ENCODE assay signal across 1 cellular context in the genomic region with DNA sequence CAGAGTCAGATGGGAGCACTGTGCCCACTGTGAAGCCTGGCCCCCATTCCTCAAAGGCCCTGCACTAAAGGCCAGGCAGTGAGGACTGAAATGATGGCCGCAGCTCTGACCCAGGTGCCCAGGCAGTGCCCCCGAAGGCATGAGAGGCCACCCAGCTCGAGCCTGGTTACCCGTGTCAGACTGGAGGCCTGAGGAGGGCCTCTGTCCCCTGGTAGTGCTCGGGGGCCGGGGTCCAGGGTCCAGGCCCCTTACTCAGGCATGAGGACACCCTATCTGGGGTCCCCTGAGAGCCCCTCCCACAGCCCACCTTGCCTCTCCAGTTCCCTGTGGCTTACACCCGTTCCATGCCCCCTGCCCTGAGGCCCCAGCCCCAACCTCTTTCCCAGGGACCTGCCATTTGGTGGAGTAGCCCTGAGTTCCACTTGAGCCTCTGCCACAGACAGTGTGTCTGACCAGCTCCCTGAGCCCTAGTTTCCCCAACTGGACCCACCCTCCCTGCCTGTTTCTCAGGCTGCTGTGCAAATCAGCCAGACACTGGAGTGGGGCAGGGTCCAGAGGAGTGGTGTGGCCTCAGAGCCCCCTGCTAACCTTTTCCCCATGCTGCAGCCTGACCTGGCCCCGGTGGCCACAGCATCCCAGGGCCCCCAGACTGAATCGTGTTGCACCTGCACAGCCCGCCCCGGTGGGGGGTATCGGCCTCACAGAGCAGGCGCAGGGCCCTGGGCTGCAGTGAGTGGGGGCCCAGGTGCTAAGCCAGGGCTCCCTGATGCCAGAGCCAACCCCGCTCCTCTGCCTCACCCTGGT.
TF ChIP-seq lines count a peak whose summit lies in the region.

No MANE protein-coding gene starts in this region.

TF ChIP-seq in HEK293, 187 proteins besides CTCF, POLR2A, EP300 and RAD21 (continued from another document):
- TF ChIP-seq, protein P1, sequence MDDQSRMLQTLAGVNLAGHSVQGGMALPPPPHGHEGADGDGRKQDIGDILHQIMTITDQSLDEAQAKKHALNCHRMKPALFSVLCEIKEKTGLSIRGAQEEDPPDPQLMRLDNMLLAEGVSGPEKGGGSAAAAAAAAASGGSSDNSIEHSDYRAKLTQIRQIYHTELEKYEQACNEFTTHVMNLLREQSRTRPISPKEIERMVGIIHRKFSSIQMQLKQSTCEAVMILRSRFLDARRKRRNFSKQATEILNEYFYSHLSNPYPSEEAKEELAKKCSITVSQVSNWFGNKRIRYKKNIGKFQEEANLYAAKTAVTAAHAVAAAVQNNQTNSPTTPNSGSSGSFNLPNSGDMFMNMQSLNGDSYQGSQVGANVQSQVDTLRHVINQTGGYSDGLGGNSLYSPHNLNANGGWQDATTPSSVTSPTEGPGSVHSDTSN (CRISPR knock-in tag; IDR thresholded peaks at IDR 0.05), result no peak
- TF ChIP-seq ZNF624 (tag by site-specific recombination; IDR thresholded peaks at IDR 0.05) (no peak), ZBTB8A (tag by site-specific recombination; IDR thresholded peaks at IDR 0.05) (no peak), ZNF174 (tag by site-specific recombination; IDR thresholded peaks at IDR 0.05) (no peak), ZNF10 (tag by site-specific recombination; IDR thresholded peaks at IDR 0.05) (no peak), ZNF157 (tag by site-specific recombination; IDR thresholded peaks at IDR 0.05) (no peak)
- TF ChIP-seq, protein P2, sequence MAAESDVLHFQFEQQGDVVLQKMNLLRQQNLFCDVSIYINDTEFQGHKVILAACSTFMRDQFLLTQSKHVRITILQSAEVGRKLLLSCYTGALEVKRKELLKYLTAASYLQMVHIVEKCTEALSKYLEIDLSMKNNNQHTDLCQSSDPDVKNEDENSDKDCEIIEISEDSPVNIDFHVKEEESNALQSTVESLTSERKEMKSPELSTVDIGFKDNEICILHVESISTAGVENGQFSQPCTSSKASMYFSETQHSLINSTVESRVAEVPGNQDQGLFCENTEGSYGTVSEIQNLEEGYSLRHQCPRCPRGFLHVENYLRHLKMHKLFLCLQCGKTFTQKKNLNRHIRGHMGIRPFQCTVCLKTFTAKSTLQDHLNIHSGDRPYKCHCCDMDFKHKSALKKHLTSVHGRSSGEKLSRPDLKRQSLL (tag by site-specific recombination; IDR thresholded peaks at IDR 0.05), result no peak
- TF ChIP-seq, protein P3, sequence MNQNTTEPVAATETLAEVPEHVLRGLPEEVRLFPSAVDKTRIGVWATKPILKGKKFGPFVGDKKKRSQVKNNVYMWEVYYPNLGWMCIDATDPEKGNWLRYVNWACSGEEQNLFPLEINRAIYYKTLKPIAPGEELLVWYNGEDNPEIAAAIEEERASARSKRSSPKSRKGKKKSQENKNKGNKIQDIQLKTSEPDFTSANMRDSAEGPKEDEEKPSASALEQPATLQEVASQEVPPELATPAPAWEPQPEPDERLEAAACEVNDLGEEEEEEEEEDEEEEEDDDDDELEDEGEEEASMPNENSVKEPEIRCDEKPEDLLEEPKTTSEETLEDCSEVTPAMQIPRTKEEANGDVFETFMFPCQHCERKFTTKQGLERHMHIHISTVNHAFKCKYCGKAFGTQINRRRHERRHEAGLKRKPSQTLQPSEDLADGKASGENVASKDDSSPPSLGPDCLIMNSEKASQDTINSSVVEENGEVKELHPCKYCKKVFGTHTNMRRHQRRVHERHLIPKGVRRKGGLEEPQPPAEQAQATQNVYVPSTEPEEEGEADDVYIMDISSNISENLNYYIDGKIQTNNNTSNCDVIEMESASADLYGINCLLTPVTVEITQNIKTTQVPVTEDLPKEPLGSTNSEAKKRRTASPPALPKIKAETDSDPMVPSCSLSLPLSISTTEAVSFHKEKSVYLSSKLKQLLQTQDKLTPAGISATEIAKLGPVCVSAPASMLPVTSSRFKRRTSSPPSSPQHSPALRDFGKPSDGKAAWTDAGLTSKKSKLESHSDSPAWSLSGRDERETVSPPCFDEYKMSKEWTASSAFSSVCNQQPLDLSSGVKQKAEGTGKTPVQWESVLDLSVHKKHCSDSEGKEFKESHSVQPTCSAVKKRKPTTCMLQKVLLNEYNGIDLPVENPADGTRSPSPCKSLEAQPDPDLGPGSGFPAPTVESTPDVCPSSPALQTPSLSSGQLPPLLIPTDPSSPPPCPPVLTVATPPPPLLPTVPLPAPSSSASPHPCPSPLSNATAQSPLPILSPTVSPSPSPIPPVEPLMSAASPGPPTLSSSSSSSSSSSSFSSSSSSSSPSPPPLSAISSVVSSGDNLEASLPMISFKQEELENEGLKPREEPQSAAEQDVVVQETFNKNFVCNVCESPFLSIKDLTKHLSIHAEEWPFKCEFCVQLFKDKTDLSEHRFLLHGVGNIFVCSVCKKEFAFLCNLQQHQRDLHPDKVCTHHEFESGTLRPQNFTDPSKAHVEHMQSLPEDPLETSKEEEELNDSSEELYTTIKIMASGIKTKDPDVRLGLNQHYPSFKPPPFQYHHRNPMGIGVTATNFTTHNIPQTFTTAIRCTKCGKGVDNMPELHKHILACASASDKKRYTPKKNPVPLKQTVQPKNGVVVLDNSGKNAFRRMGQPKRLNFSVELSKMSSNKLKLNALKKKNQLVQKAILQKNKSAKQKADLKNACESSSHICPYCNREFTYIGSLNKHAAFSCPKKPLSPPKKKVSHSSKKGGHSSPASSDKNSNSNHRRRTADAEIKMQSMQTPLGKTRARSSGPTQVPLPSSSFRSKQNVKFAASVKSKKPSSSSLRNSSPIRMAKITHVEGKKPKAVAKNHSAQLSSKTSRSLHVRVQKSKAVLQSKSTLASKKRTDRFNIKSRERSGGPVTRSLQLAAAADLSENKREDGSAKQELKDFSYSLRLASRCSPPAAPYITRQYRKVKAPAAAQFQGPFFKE (tag by site-specific recombination; IDR thresholded peaks at IDR 0.05; ENCODE audit: borderline replicate concordance), result no peak
